Comparison of ENCODE assay signal across 8 cellular contexts in the genomic region with DNA sequence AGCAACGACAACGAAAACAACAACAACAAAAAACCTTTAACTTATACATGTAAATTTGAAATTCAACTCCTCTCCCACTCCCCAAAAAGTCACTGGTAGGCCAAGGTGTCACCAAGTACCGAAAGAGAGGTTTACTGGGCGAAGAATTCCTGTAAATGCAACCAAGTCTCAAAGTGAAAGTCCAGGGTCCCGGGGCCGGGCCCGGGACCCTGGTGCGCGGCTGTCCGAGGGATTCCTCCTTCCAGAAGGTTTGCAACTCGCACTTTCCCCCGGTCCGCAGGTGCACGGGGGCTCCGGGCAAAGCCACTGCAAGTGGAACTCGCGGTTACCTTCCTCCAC. TPM values are rescaled to one million over a fixed set of nuclear protein-coding genes. Genes with fewer than 3 reads are reported as not detected.
DNase-seq lines count a peak whose midpoint lies in the region; ATAC-seq and TF ChIP-seq lines count a peak whose summit lies in the region.

No MANE protein-coding gene starts in this region.

- peaks cover 23% of the 10 kb centered on the region for H3K36me3 Mint-ChIP-seq in stimulated activated naive CD8-positive, alpha-beta T cell treated with anti-CD3 and anti-CD28 coated beads, Interleukin-15, Interleukin-2, amounts not matched to agents 100 ng/mL and 50 ng/mL, for 24 hours (ENCODE audit: low read depth)
- H3K36me3 Mint-ChIP-seq in mesothelial cell of epicardium = no peaks in the 10 kb centered on the region

- no peak for DNase-seq in stimulated activated naive CD8-positive, alpha-beta T cell treated with anti-CD3 and anti-CD28 coated beads, Interleukin-15, Interleukin-2, amounts not matched to agents 100 U/mL and 50 U/mL, for 24 hours
- DNase-seq in brain microvascular endothelial cell (no peak), mesothelial cell of epicardium (ENCODE audit: low spot score in 2 of 2, unreplicated experiment in 2 of 2) (no peak), NCI-H524 treated with DMSO at 0.1 percent for 48 hours (lab: John Stamatoyannopoulos, UW) (no peak), SHP77 treated with DMSO at 0.1 percent for 48 hours (lab: John Stamatoyannopoulos, UW) (no peak), middle frontal gyrus (ENCODE audit: extremely low spot score, low spot score) (no peak)
- no peak for DNase-seq in activated CD4-positive, CD25-positive, alpha-beta regulatory T cell (lab: John Stamatoyannopoulos, UW)

- peak overlapping the region; percentile 73 for H3K27ac ChIP-seq in brain microvascular endothelial cell

- peak overlapping the region; percentile 94 for H3K27ac Mint-ChIP-seq in stimulated activated naive CD8-positive, alpha-beta T cell treated with anti-CD3 and anti-CD28 coated beads, Interleukin-15, Interleukin-2, amounts not matched to agents 100 ng/mL and 50 ng/mL, for 24 hours
- H3K27ac Mint-ChIP-seq in mesothelial cell of epicardium = peak overlapping the region; percentile 95

- in situ Hi-C loops in brain microvascular endothelial cell (cut with HindIII; ENCODE audit: low pct_ligation_motif_present, low sequenced_read_pairs) = no loop called here

- H3K9me3 Mint-ChIP-seq in stimulated activated naive CD8-positive, alpha-beta T cell treated with anti-CD3 and anti-CD28 coated beads, Interleukin-15, Interleukin-2, amounts not matched to agents 100 ng/mL and 50 ng/mL, for 24 hours = no peaks in the 10 kb centered on the region
- H3K9me3 Mint-ChIP-seq in mesothelial cell of epicardium = no peaks in the 10 kb centered on the region

- no peaks in the 10 kb centered on the region for H3K36me3 ChIP-seq in brain microvascular endothelial cell (replicated peaks)

- H3K27me3 Mint-ChIP-seq in stimulated activated naive CD8-positive, alpha-beta T cell treated with anti-CD3 and anti-CD28 coated beads, Interleukin-15, Interleukin-2, amounts not matched to agents 100 ng/mL and 50 ng/mL, for 24 hours = no peaks in the 10 kb centered on the region
- no peaks in the 10 kb centered on the region for H3K27me3 Mint-ChIP-seq in mesothelial cell of epicardium (ENCODE audit: low read depth)

- ATAC-seq in stimulated activated naive CD8-positive, alpha-beta T cell treated with anti-CD3 and anti-CD28 coated beads, Interleukin-15, Interleukin-2, amounts not matched to agents 100 U/mL and 50 U/mL, for 24 hours = no peak

- peaks cover 54% of the 10 kb centered on the region for H3K4me1 Mint-ChIP-seq in stimulated activated naive CD8-positive, alpha-beta T cell treated with anti-CD3 and anti-CD28 coated beads, Interleukin-15, Interleukin-2, amounts not matched to agents 100 ng/mL and 50 ng/mL, for 24 hours (ENCODE audit: low read depth)
- peaks cover 71% of the 10 kb centered on the region for H3K4me1 Mint-ChIP-seq in mesothelial cell of epicardium

- H3K4me3 ChIP-seq in brain microvascular endothelial cell (ENCODE audit: low read depth, low read length) = peak overlapping the region; percentile 83

- no peaks in the 10 kb centered on the region for H3K27me3 ChIP-seq in brain microvascular endothelial cell (replicated peaks)

- TF ChIP-seq CTCF in brain microvascular endothelial cell (IDR thresholded peaks at IDR 0.05; ENCODE audit: low read depth, low read length, missing control alignments) = no peak
- no peak for TF ChIP-seq CTCF in mesothelial cell of epicardium (IDR thresholded peaks at IDR 0.05; ENCODE audit: unreplicated experiment)

- peak overlapping the region; percentile 89 for H3K4me3 Mint-ChIP-seq in stimulated activated naive CD8-positive, alpha-beta T cell treated with anti-CD3 and anti-CD28 coated beads, Interleukin-15, Interleukin-2, amounts not matched to agents 100 ng/mL and 50 ng/mL, for 24 hours
- H3K4me3 Mint-ChIP-seq in mesothelial cell of epicardium = peak overlapping the region; percentile 82

RNA-seq across cellular contexts. Expression of gene STK24, which starts 1.1 kb away (rescaled TPM):
- total RNA-seq in mesothelial cell of epicardium = 85.4 to 92.1 TPM (median 88.4 TPM) in 3 replicates
